Comparison of ENCODE assay signal across 17 cellular contexts in the genomic region with DNA sequence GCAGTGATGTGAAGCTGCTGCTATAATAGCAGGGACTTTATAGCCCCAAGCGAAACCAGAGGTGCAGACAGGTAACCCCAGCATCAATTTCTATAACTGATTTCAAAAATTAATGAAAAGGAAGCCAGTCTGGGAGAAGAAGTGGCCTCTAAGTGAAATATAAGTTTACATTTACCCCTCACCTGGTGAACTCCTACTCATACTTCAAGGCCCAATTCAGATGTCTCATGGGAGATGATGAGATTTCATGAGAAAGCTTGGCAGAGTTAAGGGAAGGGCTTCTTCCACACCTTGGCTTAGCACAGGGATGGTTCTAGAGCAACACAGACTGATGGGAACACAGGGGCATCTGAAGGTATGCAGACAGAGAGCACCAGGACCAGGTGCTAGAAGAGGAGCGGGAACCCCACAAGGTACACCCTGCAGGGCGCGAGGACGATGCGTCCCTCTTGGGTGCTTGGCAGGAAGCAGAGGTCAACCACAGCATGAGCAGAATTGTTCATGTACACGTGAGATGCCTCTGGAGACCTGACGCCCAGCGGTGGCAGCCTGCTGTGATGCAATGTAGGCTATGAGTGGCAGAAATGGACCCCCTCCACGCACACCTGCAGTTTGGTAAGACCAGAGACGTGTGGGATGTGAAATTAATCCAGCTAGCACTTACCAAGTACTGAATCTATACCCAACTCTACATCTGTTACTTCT.
DNase-seq lines count a peak whose midpoint lies in the region; ATAC-seq and TF ChIP-seq lines count a peak whose summit lies in the region.
"Had no signal": no experiment of that assay in that cellular context is flagged by ENCODE, and none has a peak within 500 bp of the region (broad histone marks: within the 10 kb centered on the region; RNA-seq: fewer than 3 reads in every experiment).

No MANE protein-coding gene starts in this region.

- no peak overlapping the region for H3K27ac Mint-ChIP-seq in activated CD8-positive, alpha-beta T cell treated with anti-CD3 and anti-CD28 coated beads for 36 hours
- H3K27ac Mint-ChIP-seq: activated naive CD4-positive, alpha-beta T cell treated with anti-CD3 and anti-CD28 coated beads, Interleukin-2, amount 50 U/mL, for 72 hours had no signal

- H3K4me1 Mint-ChIP-seq in activated CD8-positive, alpha-beta T cell treated with anti-CD3 and anti-CD28 coated beads for 36 hours (ENCODE audit: low read depth) = no peaks in the 10 kb centered on the region

- H3K27ac ChIP-seq in coronary artery = no peak overlapping the region
- H3K27ac ChIP-seq: SJCRH30 had no signal

- POLR2A ChIA-PET in activated CD8-positive, alpha-beta T cell treated with anti-CD3 and anti-CD28 coated beads for 36 hours (lab: Charles Lee) = no interaction called here

- no peak overlapping the region for H3K4me3 Mint-ChIP-seq in activated CD8-positive, alpha-beta T cell treated with anti-CD3 and anti-CD28 coated beads for 36 hours

- DNase-seq in GM12865 (ENCODE audit: low read depth) (peak; percentile 52), NCI-H2029 (lab: John Stamatoyannopoulos, UW) (no peak), coronary artery (ENCODE audit: low spot score) (no peak)
- peak; percentile 19 for DNase-seq in activated CD8-positive, alpha-beta T cell treated with anti-CD3 and anti-CD28 coated beads for 36 hours
- no peak for DNase-seq in effector CD4-positive, alpha-beta T cell
- DNase-seq: cerebellar nuclear complex; DMS153; NCI-H1694; retina; SJCRH30; stimulated activated CD4-positive, alpha-beta T cell treated with anti-CD3 and anti-CD28 coated beads, Interleukin-4, amount 100 ng/mL, for 4 hours; stimulated activated naive CD4-positive, alpha-beta T cell treated with Interleukin-2 at 50 U/mL for 16 hours had no signal

- intact Hi-C loops in activated CD8-positive, alpha-beta T cell treated with anti-CD3 and anti-CD28 coated beads for 36 hours (cut with micrococcal nuclease) = no loop called here

- CTCF ChIA-PET in activated CD8-positive, alpha-beta T cell treated with anti-CD3 and anti-CD28 coated beads for 36 hours (lab: Charles Lee) = interaction anchor here (1.0 kb wide), 1 partner anchor 102 kb away, joined by 3 read pairs; the partner anchor contains the start of gene SRGAP3

- peaks cover 6% of the 10 kb centered on the region for H3K36me3 Mint-ChIP-seq in activated CD8-positive, alpha-beta T cell treated with anti-CD3 and anti-CD28 coated beads for 36 hours (ENCODE audit: low read depth)

- ATAC-seq in GM19395 (IDR thresholded peaks at IDR 0.05; ENCODE audit: unreplicated experiment) = peak; percentile 52
- ATAC-seq in HG03060 (IDR thresholded peaks at IDR 0.05; ENCODE audit: low read depth, unreplicated experiment) = peak; percentile 63
- ATAC-seq in activated CD8-positive, alpha-beta T cell treated with anti-CD3 and anti-CD28 coated beads for 36 hours = peak; percentile 34
- no peak for ATAC-seq in HG03039 (IDR thresholded peaks at IDR 0.05; ENCODE audit: unreplicated experiment)
- ATAC-seq: activated naive CD4-positive, alpha-beta T cell treated with anti-CD3 and anti-CD28 coated beads, Interleukin-2, amount 50 U/mL, for 72 hours; HepG2 had no signal

- no peak for TF ChIP-seq CTCF in GM12865 (IDR thresholded peaks at IDR 0.05; ENCODE audit: insufficient read depth, low read depth, low read length, missing control alignments)
- TF ChIP-seq CTCF in activated CD8-positive, alpha-beta T cell treated with anti-CD3 and anti-CD28 coated beads for 36 hours (IDR thresholded peaks at IDR 0.05) = no peak
- no peak for TF ChIP-seq CTCF in coronary artery (IDR thresholded peaks at IDR 0.05)

- H3K27me3 Mint-ChIP-seq in activated CD8-positive, alpha-beta T cell treated with anti-CD3 and anti-CD28 coated beads for 36 hours = peaks cover 2% of the 10 kb centered on the region

- H3K9me3 Mint-ChIP-seq in activated CD8-positive, alpha-beta T cell treated with anti-CD3 and anti-CD28 coated beads for 36 hours = peaks cover 11% of the 10 kb centered on the region

- no peak overlapping the region for H3K4me3 ChIP-seq in GM12865 (ENCODE audit: low read depth, low read length)
- H3K4me3 ChIP-seq in coronary artery = no peak overlapping the region
- H3K4me3 ChIP-seq: SJCRH30 had no signal

Comparison
In these comparisons a context has a peak if more than half of its experiments do, and no peak if none do; other contexts are left out.
1. DNase-seq: peak in GM12865 (single experiment) and activated CD8-positive, alpha-beta T cell treated with anti-CD3 and anti-CD28 coated beads for 36 hours (single experiment); none in NCI-H2029 (single experiment), coronary artery (single experiment) and effector CD4-positive, alpha-beta T cell (single experiment).